15 cellular contexts compared by ENCODE assay signal in the genomic region with DNA sequence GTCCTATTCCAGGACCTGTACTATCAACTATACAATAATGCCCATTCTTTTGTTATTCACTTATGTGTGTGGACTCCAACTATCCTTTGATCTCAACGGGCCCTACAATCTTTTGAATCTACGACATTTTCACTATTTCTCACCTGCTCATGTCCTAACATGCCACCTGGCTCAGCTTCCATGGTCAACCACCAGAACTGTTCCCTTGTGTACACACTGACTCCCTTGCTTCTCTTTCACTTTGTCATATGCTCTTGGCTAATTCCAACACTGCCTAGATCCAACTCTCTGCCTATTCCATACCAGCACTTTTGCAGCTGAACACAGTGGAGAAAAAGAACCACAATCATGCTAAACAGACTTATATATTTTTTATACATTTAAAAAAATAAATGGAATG. TPM values are rescaled to one million over a fixed set of nuclear protein-coding genes. Genes with fewer than 3 reads are reported as not detected.
A peak's percentile ranks its signal among the peaks of the same experiment; 100 is the strongest.
DNase-seq lines count a peak whose midpoint lies in the region; ATAC-seq and TF ChIP-seq lines count a peak whose summit lies in the region.
"Had no signal": no experiment of that assay in that cellular context is flagged by ENCODE, and none has a peak within 500 bp of the region (broad histone marks: within the 10 kb centered on the region; RNA-seq: fewer than 3 reads in every experiment).

No MANE protein-coding gene starts in this region.

- intact Hi-C loops in right lobe of liver (cut with DNase I), result no loop called here

- no peaks in the 10 kb centered on the region for H3K4me1 ChIP-seq in right lobe of liver
- H3K4me1 ChIP-seq: BLaER1, HAP-1 had no signal

- ATAC-seq in T-helper 17 cell (no peak), right lobe of liver (peak; percentile 41 to 81 (median 59)), GM18907 (IDR thresholded peaks at IDR 0.05; ENCODE audit: unreplicated experiment) (no peak)
- ATAC-seq in activated CD8-positive, alpha-beta T cell treated with anti-CD3 and anti-CD28 coated beads, Interleukin-2, amount 10 ng/mL, durations not matched to agents 7 days and 5 days, result no peak
- ATAC-seq: K562 had no signal

- peaks cover 52% of the 10 kb centered on the region for H3K36me3 Mint-ChIP-seq in activated T-cell treated with anti-CD3 and anti-CD28 coated beads, Interleukin-2, amount 50 U/mL, for 24 hours (ENCODE audit: low read depth)
- H3K36me3 Mint-ChIP-seq in T-helper 17 cell (ENCODE audit: low read depth), result peaks cover 4% of the 10 kb centered on the region
- peaks cover 25% of the 10 kb centered on the region for H3K36me3 Mint-ChIP-seq in activated CD8-positive, alpha-beta T cell treated with anti-CD3 and anti-CD28 coated beads, Interleukin-2, amount 10 ng/mL, durations not matched to agents 7 days and 5 days (ENCODE audit: low read depth)

- H3K27ac ChIP-seq in epithelial cell of prostate (no peak overlapping the region), right lobe of liver (no peak overlapping the region)
- H3K27ac ChIP-seq: BLaER1, HL-60 had no signal

- CTCF ChIA-PET in activated CD8-positive, alpha-beta T cell treated with anti-CD3 and anti-CD28 coated beads, Interleukin-2, amount 10 ng/mL, durations not matched to agents 7 days and 5 days (lab: Charles Lee), result no interaction called here

- DNase-seq in activated T-cell treated with anti-CD3 and anti-CD28 coated beads, Interleukin-2, amount 50 U/mL, for 24 hours, result no peak
- no peak for DNase-seq in activated T-cell treated with anti-CD3 and anti-CD28 coated beads for 4 hours
- no peak for DNase-seq in T-helper 17 cell
- peak; percentile 37 for DNase-seq in epithelial cell of prostate (ENCODE audit: low read depth, low spot score)
- DNase-seq in right lobe of liver, result no peak
- no peak for DNase-seq in activated CD8-positive, alpha-beta T cell treated with anti-CD3 and anti-CD28 coated beads, Interleukin-2, amount 10 ng/mL, durations not matched to agents 7 days and 5 days
- no peak for DNase-seq in DMS79 treated with DMSO at 0.1 percent for 48 hours (lab: John Stamatoyannopoulos, UW)
- DNase-seq: 8988T, AML-193, GOT3 had no signal

- no peak for TF ChIP-seq POLR2A in right lobe of liver (IDR thresholded peaks at IDR 0.05)

- WGBS in right lobe of liver (ENCODE audit: insufficient coverage, low coverage, low lambda C conversion rate, missing lambda C conversion rate), result 50% methylated on average over 2 of the region's 2 CpGs

- H3K9me3 ChIP-seq in T-helper 17 cell (ENCODE audit: control insufficient read depth, low read length, poor library complexity, severe bottlenecking) (no peaks in the 10 kb centered on the region), right lobe of liver (no peaks in the 10 kb centered on the region)
- H3K9me3 ChIP-seq: HAP-1 had no signal

- H3K4me3 ChIP-seq in right lobe of liver, result no peak overlapping the region
- H3K4me3 ChIP-seq: BLaER1, HAP-1, K562 had no signal

- peak overlapping the region; percentile 2 for H3K27ac Mint-ChIP-seq in activated T-cell treated with anti-CD3 and anti-CD28 coated beads, Interleukin-2, amount 50 U/mL, for 24 hours
- no peak overlapping the region for H3K27ac Mint-ChIP-seq in T-helper 17 cell
- H3K27ac Mint-ChIP-seq in activated CD8-positive, alpha-beta T cell treated with anti-CD3 and anti-CD28 coated beads, Interleukin-2, amount 10 ng/mL, durations not matched to agents 7 days and 5 days, result no peak overlapping the region

- no peak overlapping the region for H3K4me3 Mint-ChIP-seq in activated T-cell treated with anti-CD3 and anti-CD28 coated beads, Interleukin-2, amount 50 U/mL, for 24 hours
- peak overlapping the region; percentile 13 for H3K4me3 Mint-ChIP-seq in T-helper 17 cell
- H3K4me3 Mint-ChIP-seq in activated CD8-positive, alpha-beta T cell treated with anti-CD3 and anti-CD28 coated beads, Interleukin-2, amount 10 ng/mL, durations not matched to agents 7 days and 5 days, result no peak overlapping the region

- no peaks in the 10 kb centered on the region for H3K36me3 ChIP-seq in right lobe of liver

- H3K9me3 Mint-ChIP-seq in activated T-cell treated with anti-CD3 and anti-CD28 coated beads, Interleukin-2, amount 50 U/mL, for 24 hours, result no peaks in the 10 kb centered on the region
- no peaks in the 10 kb centered on the region for H3K9me3 Mint-ChIP-seq in activated CD8-positive, alpha-beta T cell treated with anti-CD3 and anti-CD28 coated beads, Interleukin-2, amount 10 ng/mL, durations not matched to agents 7 days and 5 days (ENCODE audit: insufficient read depth)

- no peak for TF ChIP-seq CTCF in right lobe of liver (IDR thresholded peaks at IDR 0.05)

- no peaks in the 10 kb centered on the region for H3K27me3 Mint-ChIP-seq in activated T-cell treated with anti-CD3 and anti-CD28 coated beads, Interleukin-2, amount 50 U/mL, for 24 hours
- no peaks in the 10 kb centered on the region for H3K27me3 Mint-ChIP-seq in T-helper 17 cell
- H3K27me3 Mint-ChIP-seq in activated CD8-positive, alpha-beta T cell treated with anti-CD3 and anti-CD28 coated beads, Interleukin-2, amount 10 ng/mL, durations not matched to agents 7 days and 5 days (ENCODE audit: low read depth), result no peaks in the 10 kb centered on the region

- H3K4me1 Mint-ChIP-seq in activated T-cell treated with anti-CD3 and anti-CD28 coated beads, Interleukin-2, amount 50 U/mL, for 24 hours (ENCODE audit: low read depth), result peaks cover 11% of the 10 kb centered on the region
- H3K4me1 Mint-ChIP-seq in T-helper 17 cell, result peaks cover 14% of the 10 kb centered on the region
- H3K4me1 Mint-ChIP-seq in activated CD8-positive, alpha-beta T cell treated with anti-CD3 and anti-CD28 coated beads, Interleukin-2, amount 10 ng/mL, durations not matched to agents 7 days and 5 days (ENCODE audit: low read depth), result no peaks in the 10 kb centered on the region

- H3K27me3 ChIP-seq in right lobe of liver, result no peaks in the 10 kb centered on the region
- H3K27me3 ChIP-seq: BLaER1 had no signal

- POLR2A ChIA-PET in activated CD8-positive, alpha-beta T cell treated with anti-CD3 and anti-CD28 coated beads, Interleukin-2, amount 10 ng/mL, durations not matched to agents 7 days and 5 days (lab: Charles Lee), result no interaction called here

RNA-seq across cellular contexts. Expression of a gene that starts 53.1 kb away (rescaled TPM):
- total RNA-seq in T-helper 17 cell (10 to 100 TPM; 30.9 to 31.4 TPM), right lobe of liver (10 to 100 TPM; 13.1 to 71.1 (median 16.4) TPM)
- 10 to 100 TPM; 33.1 to 35.3 TPM for total RNA-seq in activated CD8-positive, alpha-beta T cell treated with anti-CD3 and anti-CD28 coated beads, Interleukin-2, amount 10 ng/mL, durations not matched to agents 7 days and 5 days

Comparison
In these comparisons a context has a peak if more than half of its experiments do, and no peak if none do; other contexts are left out.
1. ATAC-seq: peak in right lobe of liver (4 of 4); none in T-helper 17 cell (single experiment), GM18907 (single experiment) and activated CD8-positive, alpha-beta T cell treated with anti-CD3 and anti-CD28 coated beads, Interleukin-2, amount 10 ng/mL, durations not matched to agents 7 days and 5 days (single experiment).